32 cellular contexts compared by ENCODE assay signal in the genomic region with DNA sequence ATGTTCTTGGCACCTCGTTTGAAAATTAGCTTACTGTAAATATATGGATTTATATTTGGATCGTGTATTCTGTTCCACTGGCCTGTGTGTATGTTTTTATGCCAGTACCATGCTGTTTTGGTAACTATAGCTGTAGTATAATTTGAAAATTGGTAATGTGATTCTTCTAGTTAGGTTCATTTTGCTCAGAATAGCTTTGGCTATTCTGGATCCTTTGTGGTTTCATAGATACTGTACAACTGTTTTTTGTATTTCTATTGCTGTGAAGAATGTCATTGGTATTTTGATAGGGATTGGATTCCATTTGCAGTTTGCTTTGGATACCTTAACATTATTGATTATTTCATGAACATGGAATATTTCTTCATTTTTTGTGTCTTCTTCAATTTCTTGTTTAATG.
"Had no signal": no experiment of that assay in that cellular context is flagged by ENCODE, and none has a peak within 500 bp of the region (broad histone marks: within the 10 kb centered on the region; RNA-seq: fewer than 3 reads in every experiment).

No MANE protein-coding gene starts in this region.

- H2AFZ ChIP-seq: hepatocyte had no signal

- H3K9me3 ChIP-seq: adrenal gland, body of pancreas had no signal

- DNase-seq: activated B cell treated with CpG ODN at 0.5 μM for 24 hours; activated CD4-positive, alpha-beta T cell treated with anti-CD3 and anti-CD28 coated beads for 48 hours; activated CD4-positive, alpha-beta T cell treated with anti-CD3 and anti-CD28 coated beads, Interleukin-2, amount 50 U/mL, for 1 hour; activated CD4-positive, alpha-beta T cell treated with anti-CD3 and anti-CD28 coated beads, Interleukin-2, amount 50 U/mL, for 48 hours; activated CD8-positive, alpha-beta memory T cell treated with anti-CD3 and anti-CD28 coated beads, Interleukin-2, amount 10 ng/mL, durations not matched to agents 7 days and 5 days; activated CD8-positive, alpha-beta memory T cell treated with anti-CD3 and anti-CD28 coated beads, Interleukin-2, amount 50 U/mL, for 4 hours; activated CD8-positive, alpha-beta T cell treated with anti-CD3 and anti-CD28 coated beads for 36 hours; activated effector memory CD4-positive, alpha-beta T cell treated with anti-CD3 and anti-CD28 coated beads, Interleukin-2, amount 50 U/mL, for 16 hours; activated naive CD4-positive, alpha-beta T cell treated with anti-CD3 and anti-CD28 coated beads for 36 hours; activated naive CD8-positive, alpha-beta T cell treated with anti-CD3 and anti-CD28 coated beads for 36 hours; activated naive CD8-positive, alpha-beta T cell treated with anti-CD3 and anti-CD28 coated beads, Interleukin-2, amount 50 U/mL, for 24 hours; activated T-cell treated with anti-CD3 and anti-CD28 coated beads, Interleukin-2, amount 50 U/mL, for 1 hour; activated T-cell treated with anti-CD3 and anti-CD28 coated beads, Interleukin-2, amount 50 U/mL, for 48 hours; adrenal gland; amygdala; aorta; body of pancreas; caudate nucleus; cortex of kidney; dermis blood vessel endothelial cell; effector CD4-positive, alpha-beta T cell; effector memory CD8-positive, alpha-beta T cell; erythroblast; foreskin keratinocyte; heart right ventricle; T1000; WERI-Rb-1 had no signal

- H3K36me3 ChIP-seq: adrenal gland, esophagus muscularis mucosa, gastroesophageal sphincter, heart right ventricle, WERI-Rb-1 had no signal

- FAIRE-seq: colon had no signal

- H3K79me2 ChIP-seq: hepatocyte had no signal

- H3K4me1 ChIP-seq: adrenal gland, body of pancreas, esophagus muscularis mucosa, foreskin keratinocyte, gastroesophageal sphincter, heart right ventricle had no signal

- H3K27me3 ChIP-seq: adrenal gland, body of pancreas, esophagus muscularis mucosa, foreskin keratinocyte, gastroesophageal sphincter, heart right ventricle, hepatocyte had no signal

- ATAC-seq: activated CD4-positive, CD25-positive, alpha-beta regulatory T cell treated with anti-CD3 and anti-CD28 coated beads, Interleukin-2, amount 50 U/mL, for 24 hours; activated CD8-positive, alpha-beta memory T cell treated with anti-CD3 and anti-CD28 coated beads, Interleukin-2, amount 10 ng/mL, durations not matched to agents 7 days and 5 days; activated CD8-positive, alpha-beta T cell treated with anti-CD3 and anti-CD28 coated beads for 36 hours; activated naive CD8-positive, alpha-beta T cell treated with anti-CD3 and anti-CD28 coated beads, Interleukin-2, amount 50 U/mL, for 24 hours; body of pancreas; effector memory CD8-positive, alpha-beta T cell; foreskin keratinocyte; gastroesophageal sphincter; heart right ventricle had no signal

- H3K27ac ChIP-seq: adrenal gland, body of pancreas, esophagus muscularis mucosa, foreskin keratinocyte, gastroesophageal sphincter, heart right ventricle, hepatocyte, WERI-Rb-1 had no signal

- H3K4me3 ChIP-seq: adrenal gland, body of pancreas, esophagus muscularis mucosa, gastroesophageal sphincter, heart right ventricle, hepatocyte had no signal

- H3K4me2 ChIP-seq: hepatocyte had no signal
